17 cellular contexts compared by ENCODE assay signal in genomic region chr18:46353460-46353859, GRCh38.
DNase-seq lines count a peak whose midpoint lies in the region; ATAC-seq and TF ChIP-seq lines count a peak whose summit lies in the region.
"Had no signal": no experiment of that assay in that cellular context is flagged by ENCODE, and none has a peak within 500 bp of the region (broad histone marks: within the 10 kb centered on the region; RNA-seq: fewer than 3 reads in every experiment).

No MANE protein-coding gene starts in this region.

- ATAC-seq in heart left ventricle (no peak), GM19455 (IDR thresholded peaks at IDR 0.05; ENCODE audit: unreplicated experiment) (no peak)
- ATAC-seq: A549, HCT116 had no signal

- intact Hi-C loops in heart left ventricle (cut with DNase I): no loop called here

- H3K27ac Mint-ChIP-seq in chondrocyte (ENCODE audit: unreplicated experiment) (no peak overlapping the region), neural crest cell (ENCODE audit: unreplicated experiment) (peak overlapping the region; percentile 19)
- H3K27ac Mint-ChIP-seq: CD4-positive, CD25-positive, alpha-beta regulatory T cell had no signal

- no peak for TF ChIP-seq POLR2A in heart left ventricle (IDR thresholded peaks at IDR 0.05)

- no peaks in the 10 kb centered on the region for H3K9me3 Mint-ChIP-seq in chondrocyte (ENCODE audit: low read depth)
- no peaks in the 10 kb centered on the region for H3K9me3 Mint-ChIP-seq in neural crest cell
- H3K9me3 Mint-ChIP-seq: CD8-positive, alpha-beta memory T cell had no signal

- TF ChIP-seq CTCF in cardiac muscle cell (IDR thresholded peaks at IDR 0.05; ENCODE audit: low read depth, low read length): no peak
- no peak for TF ChIP-seq CTCF in heart left ventricle (IDR thresholded peaks at IDR 0.05)
- no peak for TF ChIP-seq CTCF in chondrocyte (IDR thresholded peaks at IDR 0.05)
- TF ChIP-seq CTCF in neural crest cell (conservative IDR thresholded peaks at IDR 0.05): no peak

- H3K4me3 ChIP-seq in cardiac muscle cell (no peak overlapping the region), heart left ventricle (no peak overlapping the region)
- H3K4me3 ChIP-seq: A549, BLaER1 had no signal

- H3K36me3 Mint-ChIP-seq in chondrocyte (ENCODE audit: low read depth) (no peaks in the 10 kb centered on the region), neural crest cell (ENCODE audit: low read depth) (peaks cover 13% of the 10 kb centered on the region)
- H3K36me3 Mint-ChIP-seq: CD4-positive, CD25-positive, alpha-beta regulatory T cell; CD8-positive, alpha-beta memory T cell had no signal

- peak overlapping the region; percentile 16 for H3K27ac ChIP-seq in cardiac muscle cell
- no peak overlapping the region for H3K27ac ChIP-seq in heart left ventricle
- H3K27ac ChIP-seq: 22Rv1, A549, BLaER1 had no signal

- H3K27me3 ChIP-seq in cardiac muscle cell (no peaks in the 10 kb centered on the region), heart left ventricle (no peaks in the 10 kb centered on the region)
- H3K27me3 ChIP-seq: BLaER1 had no signal

- DNase-seq in cardiac muscle cell (ENCODE audit: low read depth in 1 of 2, low spot score in 1 of 2): no peak
- no peak for DNase-seq in heart left ventricle
- DNase-seq in chondrocyte (ENCODE audit: low spot score): peak; percentile 61
- DNase-seq in neural crest cell (ENCODE audit: low read depth, low spot score): no peak
- DNase-seq in GM03348 (ENCODE audit: low spot score): no peak
- DNase-seq in iPS-NIHi11 (ENCODE audit: low spot score): no peak
- DNase-seq: CD4-positive, CD25-positive, alpha-beta regulatory T cell; COR-L47; GOT3; H7; IMR-90 had no signal

- H3K9me3 ChIP-seq in cardiac muscle cell (ENCODE audit: low read depth): no peaks in the 10 kb centered on the region
- no peaks in the 10 kb centered on the region for H3K9me3 ChIP-seq in heart left ventricle
- H3K9me3 ChIP-seq: A549, BLaER1 had no signal

- H3K4me1 Mint-ChIP-seq in chondrocyte (ENCODE audit: low read depth): no peaks in the 10 kb centered on the region
- H3K4me1 Mint-ChIP-seq in neural crest cell: peaks cover 3% of the 10 kb centered on the region
- H3K4me1 Mint-ChIP-seq: CD4-positive, CD25-positive, alpha-beta regulatory T cell; CD8-positive, alpha-beta memory T cell had no signal

- H3K36me3 ChIP-seq in cardiac muscle cell (no peaks in the 10 kb centered on the region), heart left ventricle (no peaks in the 10 kb centered on the region)

- H3K4me3 Mint-ChIP-seq in chondrocyte (ENCODE audit: unreplicated experiment) (no peak overlapping the region), neural crest cell (no peak overlapping the region)
- H3K4me3 Mint-ChIP-seq: CD4-positive, CD25-positive, alpha-beta regulatory T cell; CD8-positive, alpha-beta memory T cell had no signal

- H3K27me3 Mint-ChIP-seq in chondrocyte (ENCODE audit: low read depth) (no peaks in the 10 kb centered on the region), neural crest cell (ENCODE audit: low read depth) (no peaks in the 10 kb centered on the region)
- H3K27me3 Mint-ChIP-seq: CD4-positive, CD25-positive, alpha-beta regulatory T cell had no signal

- peaks cover 40% of the 10 kb centered on the region for H3K4me1 ChIP-seq in cardiac muscle cell (ENCODE audit: low read depth)
- peaks cover 0 to 20% (median 7%) of the 10 kb centered on the region in 12 donors for H3K4me1 ChIP-seq in heart left ventricle
- H3K4me1 ChIP-seq: A549 had no signal

- 75 to 89% (median 85%) methylated on average over 7 to 9 of the region's 9 CpGs for WGBS in heart left ventricle, 4 donors
